22 cellular contexts compared by ENCODE assay signal in genomic region chr3:108218811-108219210, GRCh38. TPM values are rescaled to one million over a fixed set of nuclear protein-coding genes. Genes with fewer than 3 reads are reported as not detected.
DNase-seq lines count a peak whose midpoint lies in the region; ATAC-seq, FAIRE-seq and TF ChIP-seq lines count a peak whose summit lies in the region.
"Had no signal": no experiment of that assay in that cellular context is flagged by ENCODE, and none has a peak within 500 bp of the region (broad histone marks: within the 10 kb centered on the region; RNA-seq: fewer than 3 reads in every experiment).

No MANE protein-coding gene starts in this region.

- peak overlapping the region; percentile 34 for H3K4me3 ChIP-seq in SU-DHL-6 (ENCODE audit: insufficient read depth, low read length, poor library complexity, severe bottlenecking)
- H3K4me3 ChIP-seq in fibroblast of pulmonary artery (replicated peaks; ENCODE audit: low read depth, low read length) = no peak overlapping the region
- H3K4me3 ChIP-seq in skeletal muscle satellite cell (ENCODE audit: low read length) = no peak overlapping the region
- H3K4me3 ChIP-seq in colonic mucosa = no peak overlapping the region
- H3K4me3 ChIP-seq: esophagus muscularis mucosa had no signal

- no peaks in the 10 kb centered on the region for H3K9me3 Mint-ChIP-seq in activated naive CD4-positive, alpha-beta T cell treated with anti-CD3 and anti-CD28 coated beads, Interleukin-2, amount 50 U/mL, for 72 hours
- H3K9me3 Mint-ChIP-seq: CD4-positive, alpha-beta T cell; type B pancreatic cell had no signal

- H3F3A ChIP-seq in SU-DHL-6 (ENCODE audit: insufficient read depth) = peaks cover 17% of the 10 kb centered on the region

- ATAC-seq in activated naive CD4-positive, alpha-beta T cell treated with anti-CD3 and anti-CD28 coated beads, Interleukin-2, amount 50 U/mL, for 72 hours = no peak
- ATAC-seq: activated CD4-positive, CD25-positive, alpha-beta regulatory T cell treated with anti-CD3 and anti-CD28 coated beads, Interleukin-2, amount 50 U/mL, for 24 hours; left lobe of liver; stimulated activated naive B cell treated with anti-CD40 and anti-IgM and Interleukin-4, amounts not matched to agents 10 μg/mL and 1 μg/mL and 100 μg/mL, for 72 hours; T-helper 17 cell had no signal

- H3K4me1 ChIP-seq in skeletal muscle satellite cell (ENCODE audit: control insufficient read depth, insufficient read depth, low read length) (peaks cover 38% of the 10 kb centered on the region), colonic mucosa (no peaks in the 10 kb centered on the region)

- no peak overlapping the region for H2AFZ ChIP-seq in SU-DHL-6 (ENCODE audit: low read depth, low read length, severe bottlenecking)

- peaks cover 7 to 23% of the 10 kb centered on the region in 2 donors for H3K36me3 Mint-ChIP-seq in activated naive CD4-positive, alpha-beta T cell treated with anti-CD3 and anti-CD28 coated beads, Interleukin-2, amount 50 U/mL, for 72 hours

- H4K20me1 ChIP-seq in SU-DHL-6 (ENCODE audit: low read depth, low read length) = no peaks in the 10 kb centered on the region

- H3K4me2 ChIP-seq in SU-DHL-6 (ENCODE audit: low read depth, low read length, poor library complexity, severe bottlenecking) (peak overlapping the region; percentile 82), skeletal muscle satellite cell (ENCODE audit: low read length) (peak overlapping the region; percentile 44)

- H3K27ac Mint-ChIP-seq in activated naive CD4-positive, alpha-beta T cell treated with anti-CD3 and anti-CD28 coated beads, Interleukin-2, amount 50 U/mL, for 72 hours = no peak overlapping the region
- H3K27ac Mint-ChIP-seq: progenitor cell of endocrine pancreas, type B pancreatic cell had no signal

- DNase-seq in GM18507 (ENCODE audit: extremely low spot score, insufficient read length, low read depth) (no peak), fibroblast of pulmonary artery (ENCODE audit: low read depth) (peak; percentile 64), SK-N-DZ (ENCODE audit: low spot score) (no peak), colonic mucosa (no peak)
- DNase-seq in activated naive CD4-positive, alpha-beta T cell treated with anti-CD3 and anti-CD28 coated beads, Interleukin-2, amount 50 U/mL, for 72 hours (ENCODE audit: low spot score in 2 of 2) = no peak
- DNase-seq: activated gamma-delta T cell; CD4-positive, alpha-beta T cell; DMS79 treated with DMSO at 0.1 percent for 48 hours; KG1; NCI-H2171 treated with DMSO at 0.1 percent for 48 hours; NCI-H82; stimulated activated CD4-positive, alpha-beta T cell treated with anti-CD3 and anti-CD28 coated beads, Interleukin-12 subunit alpha, Interleukin-12 subunit beta, amount 100 ng/mL, for 4 hours; stimulated activated naive B cell treated with anti-CD40 and anti-IgM and Interleukin-4, amounts not matched to agents 10 μg/mL and 1 μg/mL and 100 μg/mL, for 72 hours; T-helper 17 cell had no signal

- H3K27ac ChIP-seq in SU-DHL-6 (ENCODE audit: low read depth, low read length) = peak overlapping the region; percentile 54
- H3K27ac ChIP-seq in colonic mucosa = no peak overlapping the region
- H3K27ac ChIP-seq: esophagus muscularis mucosa, HL-60 had no signal

- H3K9me2 ChIP-seq in SU-DHL-6 (replicated peaks; ENCODE audit: insufficient read depth, low read length) = no peaks in the 10 kb centered on the region

- H3K79me2 ChIP-seq in SU-DHL-6 (ENCODE audit: insufficient read depth, low read length) = no peaks in the 10 kb centered on the region

- intact Hi-C loops in colonic mucosa (cut with DNase I) = no loop called here

- peaks cover 7% of the 10 kb centered on the region for H3K36me3 ChIP-seq in SU-DHL-6 (ENCODE audit: low read length)
- peaks cover under 1% of the 10 kb centered on the region for H3K36me3 ChIP-seq in skeletal muscle satellite cell (ENCODE audit: insufficient read depth, low read length)
- no peaks in the 10 kb centered on the region for H3K36me3 ChIP-seq in colonic mucosa

- peak; percentile 18 for FAIRE-seq in GM18507 (lab: Jason Lieb, UNC)

- TF ChIP-seq CTCF in SU-DHL-6 (IDR thresholded peaks at IDR 0.05; ENCODE audit: insufficient read depth, low read length, poor library complexity, severe bottlenecking) (no peak), fibroblast of pulmonary artery (IDR thresholded peaks at IDR 0.05; ENCODE audit: low read length, missing control alignments) (no peak), colonic mucosa (IDR thresholded peaks at IDR 0.05) (no peak)

- no peaks in the 10 kb centered on the region for H3K9me3 ChIP-seq in SU-DHL-6 (ENCODE audit: insufficient read depth, low read length)
- H3K9me3 ChIP-seq in skeletal muscle satellite cell (replicated peaks; ENCODE audit: low read length) = no peaks in the 10 kb centered on the region
- H3K9me3 ChIP-seq in colonic mucosa = no peaks in the 10 kb centered on the region
- H3K9me3 ChIP-seq: esophagus muscularis mucosa had no signal

- peak overlapping the region; percentile 27; the same call in 1 of the 2 replicates for H3K9ac ChIP-seq in SU-DHL-6 (ENCODE audit: low read length)
- no peak overlapping the region for H3K9ac ChIP-seq in skeletal muscle satellite cell (ENCODE audit: low read depth, low read length)
- H3K9ac ChIP-seq in colonic mucosa (ENCODE audit: low read depth in 2 of 2, low read length in 2 of 2) = no peak overlapping the region

- H3K27me3 ChIP-seq in SU-DHL-6 (ENCODE audit: low read length) = no peaks in the 10 kb centered on the region
- no peaks in the 10 kb centered on the region for H3K27me3 ChIP-seq in skeletal muscle satellite cell (ENCODE audit: control insufficient read depth, insufficient read depth, low read length)
- no peaks in the 10 kb centered on the region for H3K27me3 ChIP-seq in colonic mucosa
- H3K27me3 ChIP-seq: esophagus muscularis mucosa had no signal

RNA-seq across cellular contexts. Expression of gene IFT57, which starts 3.4 kb away (rescaled TPM):
- total RNA-seq in skeletal muscle satellite cell (2012; rRNA removed) = 44.1 and 44.4 TPM in 2 replicates
- polyA plus RNA-seq in SK-N-DZ (2014; cell fraction: cytosol; rRNA removed) = 23.1 and 30.2 TPM in 2 replicates
- polyA plus RNA-seq in SK-N-DZ (2014; cell fraction: nucleus; rRNA removed) = 22.7 and 51.6 TPM in 2 replicates
- 10 to 100 TPM; 42.2 to 67.5 TPM for total RNA-seq in colonic mucosa
- 10 to 100 TPM; 11.3 to 25.5 TPM for total RNA-seq in activated naive CD4-positive, alpha-beta T cell treated with anti-CD3 and anti-CD28 coated beads, Interleukin-2, amount 50 U/mL, for 72 hours
